1 cellular context compared by ENCODE assay signal in the genomic region with DNA sequence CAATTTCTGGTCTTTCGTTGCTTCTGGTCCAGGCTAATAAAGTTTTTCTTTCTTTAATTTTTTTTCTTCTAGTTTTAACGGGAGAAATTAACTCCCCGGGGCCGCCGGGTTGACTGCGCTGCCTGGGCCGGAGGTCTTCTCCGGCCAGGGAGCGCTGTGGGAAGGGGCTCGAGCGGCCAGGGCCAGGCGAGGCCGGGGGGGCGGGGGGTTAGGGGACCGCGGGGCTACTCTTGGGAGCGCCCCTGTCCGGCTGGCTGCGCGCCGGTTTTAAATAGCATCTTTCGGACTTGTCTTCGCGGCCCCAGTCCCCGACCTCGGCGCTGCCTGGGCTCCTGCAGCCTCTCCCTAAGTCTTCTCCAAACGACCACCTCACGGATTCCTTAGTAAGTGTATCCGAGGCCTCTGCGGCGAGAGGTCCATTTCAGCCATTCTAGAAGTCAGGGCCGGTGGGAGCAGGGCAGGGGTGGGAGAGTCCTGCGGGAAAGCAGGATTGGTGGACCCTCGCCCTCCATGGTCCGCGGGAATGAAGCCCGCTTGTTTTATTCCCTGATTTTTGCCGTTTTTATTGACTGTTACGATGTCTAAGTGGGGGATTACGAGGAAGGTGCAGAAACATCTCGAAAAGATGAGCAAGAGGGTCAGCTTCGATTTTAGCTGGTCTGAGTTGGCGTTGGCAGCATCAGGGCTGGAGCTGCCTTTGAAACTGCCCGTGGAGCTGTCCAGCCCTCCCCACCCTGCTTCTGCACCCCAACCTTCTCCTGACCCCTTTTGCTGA.
TF ChIP-seq lines count a peak whose summit lies in the region.

No MANE protein-coding gene starts in this region.

TF ChIP-seq in HepG2, 621 proteins besides CTCF, POLR2A, EP300 and RAD21 (continued from another document and continues in another):
- TF ChIP-seq, protein P1, sequence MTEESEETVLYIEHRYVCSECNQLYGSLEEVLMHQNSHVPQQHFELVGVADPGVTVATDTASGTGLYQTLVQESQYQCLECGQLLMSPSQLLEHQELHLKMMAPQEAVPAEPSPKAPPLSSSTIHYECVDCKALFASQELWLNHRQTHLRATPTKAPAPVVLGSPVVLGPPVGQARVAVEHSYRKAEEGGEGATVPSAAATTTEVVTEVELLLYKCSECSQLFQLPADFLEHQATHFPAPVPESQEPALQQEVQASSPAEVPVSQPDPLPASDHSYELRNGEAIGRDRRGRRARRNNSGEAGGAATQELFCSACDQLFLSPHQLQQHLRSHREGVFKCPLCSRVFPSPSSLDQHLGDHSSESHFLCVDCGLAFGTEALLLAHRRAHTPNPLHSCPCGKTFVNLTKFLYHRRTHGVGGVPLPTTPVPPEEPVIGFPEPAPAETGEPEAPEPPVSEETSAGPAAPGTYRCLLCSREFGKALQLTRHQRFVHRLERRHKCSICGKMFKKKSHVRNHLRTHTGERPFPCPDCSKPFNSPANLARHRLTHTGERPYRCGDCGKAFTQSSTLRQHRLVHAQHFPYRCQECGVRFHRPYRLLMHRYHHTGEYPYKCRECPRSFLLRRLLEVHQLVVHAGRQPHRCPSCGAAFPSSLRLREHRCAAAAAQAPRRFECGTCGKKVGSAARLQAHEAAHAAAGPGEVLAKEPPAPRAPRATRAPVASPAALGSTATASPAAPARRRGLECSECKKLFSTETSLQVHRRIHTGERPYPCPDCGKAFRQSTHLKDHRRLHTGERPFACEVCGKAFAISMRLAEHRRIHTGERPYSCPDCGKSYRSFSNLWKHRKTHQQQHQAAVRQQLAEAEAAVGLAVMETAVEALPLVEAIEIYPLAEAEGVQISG (CRISPR knock-in tag; IDR thresholded peaks at IDR 0.05), result 0 out of 2 replicates have a peak, but pooled peaks have one; percentile 0
- no peak for TF ChIP-seq SMAD9 (CRISPR knock-in tag; IDR thresholded peaks at IDR 0.05)
- TF ChIP-seq, protein P2, sequence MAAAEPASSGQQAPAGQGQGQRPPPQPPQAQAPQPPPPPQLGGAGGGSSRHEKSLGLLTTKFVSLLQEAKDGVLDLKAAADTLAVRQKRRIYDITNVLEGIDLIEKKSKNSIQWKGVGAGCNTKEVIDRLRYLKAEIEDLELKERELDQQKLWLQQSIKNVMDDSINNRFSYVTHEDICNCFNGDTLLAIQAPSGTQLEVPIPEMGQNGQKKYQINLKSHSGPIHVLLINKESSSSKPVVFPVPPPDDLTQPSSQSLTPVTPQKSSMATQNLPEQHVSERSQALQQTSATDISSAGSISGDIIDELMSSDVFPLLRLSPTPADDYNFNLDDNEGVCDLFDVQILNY (CRISPR knock-in tag; conservative IDR thresholded peaks at IDR 0.05), result no peak
- TF ChIP-seq MAF1 (CRISPR knock-in tag; IDR thresholded peaks at IDR 0.05; ENCODE audit: borderline replicate concordance), result no peak
- TF ChIP-seq, protein P3, sequence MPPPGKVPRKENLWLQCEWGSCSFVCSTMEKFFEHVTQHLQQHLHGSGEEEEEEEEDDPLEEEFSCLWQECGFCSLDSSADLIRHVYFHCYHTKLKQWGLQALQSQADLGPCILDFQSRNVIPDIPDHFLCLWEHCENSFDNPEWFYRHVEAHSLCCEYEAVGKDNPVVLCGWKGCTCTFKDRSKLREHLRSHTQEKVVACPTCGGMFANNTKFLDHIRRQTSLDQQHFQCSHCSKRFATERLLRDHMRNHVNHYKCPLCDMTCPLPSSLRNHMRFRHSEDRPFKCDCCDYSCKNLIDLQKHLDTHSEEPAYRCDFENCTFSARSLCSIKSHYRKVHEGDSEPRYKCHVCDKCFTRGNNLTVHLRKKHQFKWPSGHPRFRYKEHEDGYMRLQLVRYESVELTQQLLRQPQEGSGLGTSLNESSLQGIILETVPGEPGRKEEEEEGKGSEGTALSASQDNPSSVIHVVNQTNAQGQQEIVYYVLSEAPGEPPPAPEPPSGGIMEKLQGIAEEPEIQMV (CRISPR knock-in tag; IDR thresholded peaks at IDR 0.05; ENCODE audit: low read depth), result no peak
- peak; percentile 56; the same call in 1 of the 2 replicates for TF ChIP-seq KMT2A (CRISPR knock-in tag; IDR thresholded peaks at IDR 0.05)
- TF ChIP-seq, protein P4, sequence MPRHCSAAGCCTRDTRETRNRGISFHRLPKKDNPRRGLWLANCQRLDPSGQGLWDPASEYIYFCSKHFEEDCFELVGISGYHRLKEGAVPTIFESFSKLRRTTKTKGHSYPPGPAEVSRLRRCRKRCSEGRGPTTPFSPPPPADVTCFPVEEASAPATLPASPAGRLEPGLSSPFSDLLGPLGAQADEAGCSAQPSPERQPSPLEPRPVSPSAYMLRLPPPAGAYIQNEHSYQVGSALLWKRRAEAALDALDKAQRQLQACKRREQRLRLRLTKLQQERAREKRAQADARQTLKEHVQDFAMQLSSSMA (CRISPR knock-in tag; IDR thresholded peaks at IDR 0.05), result 0 out of 2 replicates have a peak, but pooled peaks have one; percentile 12
- peak; percentile 85; the same call in 1 of the 2 replicates for TF ChIP-seq MIER2 (CRISPR knock-in tag; IDR thresholded peaks at IDR 0.05)
- TF ChIP-seq SATB2 (CRISPR knock-in tag; IDR thresholded peaks at IDR 0.05), result no peak
- no peak for TF ChIP-seq REXO4 (CRISPR knock-in tag; IDR thresholded peaks at IDR 0.05; ENCODE audit: borderline replicate concordance)
- TF ChIP-seq ELF4 (CRISPR knock-in tag; IDR thresholded peaks at IDR 0.05; ENCODE audit: borderline replicate concordance), result peak; percentile 2; the same call in 1 of the 2 replicates
- TF ChIP-seq, protein P5, sequence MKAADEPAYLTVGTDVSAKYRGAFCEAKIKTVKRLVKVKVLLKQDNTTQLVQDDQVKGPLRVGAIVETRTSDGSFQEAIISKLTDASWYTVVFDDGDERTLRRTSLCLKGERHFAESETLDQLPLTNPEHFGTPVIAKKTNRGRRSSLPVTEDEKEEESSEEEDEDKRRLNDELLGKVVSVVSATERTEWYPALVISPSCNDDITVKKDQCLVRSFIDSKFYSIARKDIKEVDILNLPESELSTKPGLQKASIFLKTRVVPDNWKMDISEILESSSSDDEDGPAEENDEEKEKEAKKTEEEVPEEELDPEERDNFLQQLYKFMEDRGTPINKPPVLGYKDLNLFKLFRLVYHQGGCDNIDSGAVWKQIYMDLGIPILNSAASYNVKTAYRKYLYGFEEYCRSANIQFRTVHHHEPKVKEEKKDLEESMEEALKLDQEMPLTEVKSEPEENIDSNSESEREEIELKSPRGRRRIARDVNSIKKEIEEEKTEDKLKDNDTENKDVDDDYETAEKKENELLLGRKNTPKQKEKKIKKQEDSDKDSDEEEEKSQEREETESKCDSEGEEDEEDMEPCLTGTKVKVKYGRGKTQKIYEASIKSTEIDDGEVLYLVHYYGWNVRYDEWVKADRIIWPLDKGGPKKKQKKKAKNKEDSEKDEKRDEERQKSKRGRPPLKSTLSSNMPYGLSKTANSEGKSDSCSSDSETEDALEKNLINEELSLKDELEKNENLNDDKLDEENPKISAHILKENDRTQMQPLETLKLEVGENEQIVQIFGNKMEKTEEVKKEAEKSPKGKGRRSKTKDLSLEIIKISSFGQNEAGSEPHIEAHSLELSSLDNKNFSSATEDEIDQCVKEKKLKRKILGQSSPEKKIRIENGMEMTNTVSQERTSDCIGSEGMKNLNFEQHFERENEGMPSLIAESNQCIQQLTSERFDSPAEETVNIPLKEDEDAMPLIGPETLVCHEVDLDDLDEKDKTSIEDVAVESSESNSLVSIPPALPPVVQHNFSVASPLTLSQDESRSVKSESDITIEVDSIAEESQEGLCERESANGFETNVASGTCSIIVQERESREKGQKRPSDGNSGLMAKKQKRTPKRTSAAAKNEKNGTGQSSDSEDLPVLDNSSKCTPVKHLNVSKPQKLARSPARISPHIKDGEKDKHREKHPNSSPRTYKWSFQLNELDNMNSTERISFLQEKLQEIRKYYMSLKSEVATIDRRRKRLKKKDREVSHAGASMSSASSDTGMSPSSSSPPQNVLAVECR (CRISPR knock-in tag; IDR thresholded peaks at IDR 0.05; ENCODE audit: borderline replicate concordance), result 0 out of 2 replicates have a peak, but pooled peaks have one; percentile 1
- 0 out of 2 replicates have a peak, but pooled peaks have one; percentile 43 for TF ChIP-seq ZNF772 (CRISPR knock-in tag; IDR thresholded peaks at IDR 0.05)
- TF ChIP-seq, protein P6, sequence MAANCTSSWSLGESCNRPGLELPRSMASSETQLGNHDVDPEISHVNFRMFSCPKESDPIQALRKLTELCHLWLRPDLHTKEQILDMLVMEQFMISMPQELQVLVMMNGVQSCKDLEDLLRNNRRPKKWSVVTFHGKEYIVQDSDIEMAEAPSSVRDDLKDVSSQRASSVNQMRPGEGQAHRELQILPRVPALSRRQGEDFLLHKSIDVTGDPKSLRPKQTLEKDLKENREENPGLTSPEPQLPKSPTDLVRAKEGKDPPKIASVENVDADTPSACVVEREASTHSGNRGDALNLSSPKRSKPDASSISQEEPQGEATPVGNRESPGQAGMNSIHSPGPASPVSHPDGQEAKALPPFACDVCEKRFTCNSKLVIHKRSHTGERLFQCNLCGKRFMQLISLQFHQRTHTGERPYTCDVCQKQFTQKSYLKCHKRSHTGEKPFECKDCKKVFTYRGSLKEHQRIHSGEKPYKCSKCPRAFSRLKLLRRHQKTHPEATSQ (CRISPR knock-in tag; IDR thresholded peaks at IDR 0.05; ENCODE audit: borderline replicate concordance), result no peak
- TF ChIP-seq STAG1 (CRISPR knock-in tag; IDR thresholded peaks at IDR 0.05), result no peak
- TF ChIP-seq, protein P7, sequence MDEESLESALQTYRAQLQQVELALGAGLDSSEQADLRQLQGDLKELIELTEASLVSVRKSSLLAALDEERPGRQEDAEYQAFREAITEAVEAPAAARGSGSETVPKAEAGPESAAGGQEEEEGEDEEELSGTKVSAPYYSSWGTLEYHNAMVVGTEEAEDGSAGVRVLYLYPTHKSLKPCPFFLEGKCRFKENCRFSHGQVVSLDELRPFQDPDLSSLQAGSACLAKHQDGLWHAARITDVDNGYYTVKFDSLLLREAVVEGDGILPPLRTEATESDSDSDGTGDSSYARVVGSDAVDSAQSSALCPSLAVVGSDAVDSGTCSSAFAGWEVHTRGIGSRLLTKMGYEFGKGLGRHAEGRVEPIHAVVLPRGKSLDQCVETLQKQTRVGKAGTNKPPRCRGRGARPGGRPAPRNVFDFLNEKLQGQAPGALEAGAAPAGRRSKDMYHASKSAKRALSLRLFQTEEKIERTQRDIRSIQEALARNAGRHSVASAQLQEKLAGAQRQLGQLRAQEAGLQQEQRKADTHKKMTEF (CRISPR knock-in tag; IDR thresholded peaks at IDR 0.05), result no peak
- no peak for TF ChIP-seq ZNF451 (CRISPR knock-in tag; IDR thresholded peaks at IDR 0.05)
- TF ChIP-seq, protein P8, sequence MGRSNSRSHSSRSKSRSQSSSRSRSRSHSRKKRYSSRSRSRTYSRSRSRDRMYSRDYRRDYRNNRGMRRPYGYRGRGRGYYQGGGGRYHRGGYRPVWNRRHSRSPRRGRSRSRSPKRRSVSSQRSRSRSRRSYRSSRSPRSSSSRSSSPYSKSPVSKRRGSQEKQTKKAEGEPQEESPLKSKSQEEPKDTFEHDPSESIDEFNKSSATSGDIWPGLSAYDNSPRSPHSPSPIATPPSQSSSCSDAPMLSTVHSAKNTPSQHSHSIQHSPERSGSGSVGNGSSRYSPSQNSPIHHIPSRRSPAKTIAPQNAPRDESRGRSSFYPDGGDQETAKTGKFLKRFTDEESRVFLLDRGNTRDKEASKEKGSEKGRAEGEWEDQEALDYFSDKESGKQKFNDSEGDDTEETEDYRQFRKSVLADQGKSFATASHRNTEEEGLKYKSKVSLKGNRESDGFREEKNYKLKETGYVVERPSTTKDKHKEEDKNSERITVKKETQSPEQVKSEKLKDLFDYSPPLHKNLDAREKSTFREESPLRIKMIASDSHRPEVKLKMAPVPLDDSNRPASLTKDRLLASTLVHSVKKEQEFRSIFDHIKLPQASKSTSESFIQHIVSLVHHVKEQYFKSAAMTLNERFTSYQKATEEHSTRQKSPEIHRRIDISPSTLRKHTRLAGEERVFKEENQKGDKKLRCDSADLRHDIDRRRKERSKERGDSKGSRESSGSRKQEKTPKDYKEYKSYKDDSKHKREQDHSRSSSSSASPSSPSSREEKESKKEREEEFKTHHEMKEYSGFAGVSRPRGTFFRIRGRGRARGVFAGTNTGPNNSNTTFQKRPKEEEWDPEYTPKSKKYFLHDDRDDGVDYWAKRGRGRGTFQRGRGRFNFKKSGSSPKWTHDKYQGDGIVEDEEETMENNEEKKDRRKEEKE (IDR thresholded peaks at IDR 0.05), result no peak
- no peak for TF ChIP-seq NR2F6 (IDR thresholded peaks at IDR 0.05)
- TF ChIP-seq NR2F6 (CRISPR knock-in tag; IDR thresholded peaks at IDR 0.05), result 0 out of 2 replicates have a peak, but pooled peaks have one; percentile 6
- no peak for TF ChIP-seq MED8 (CRISPR knock-in tag; IDR thresholded peaks at IDR 0.05; ENCODE audit: insufficient replicate concordance)
- no peak for TF ChIP-seq ZSCAN20 (CRISPR knock-in tag; IDR thresholded peaks at IDR 0.05; ENCODE audit: borderline replicate concordance)
- TF ChIP-seq, protein P9, sequence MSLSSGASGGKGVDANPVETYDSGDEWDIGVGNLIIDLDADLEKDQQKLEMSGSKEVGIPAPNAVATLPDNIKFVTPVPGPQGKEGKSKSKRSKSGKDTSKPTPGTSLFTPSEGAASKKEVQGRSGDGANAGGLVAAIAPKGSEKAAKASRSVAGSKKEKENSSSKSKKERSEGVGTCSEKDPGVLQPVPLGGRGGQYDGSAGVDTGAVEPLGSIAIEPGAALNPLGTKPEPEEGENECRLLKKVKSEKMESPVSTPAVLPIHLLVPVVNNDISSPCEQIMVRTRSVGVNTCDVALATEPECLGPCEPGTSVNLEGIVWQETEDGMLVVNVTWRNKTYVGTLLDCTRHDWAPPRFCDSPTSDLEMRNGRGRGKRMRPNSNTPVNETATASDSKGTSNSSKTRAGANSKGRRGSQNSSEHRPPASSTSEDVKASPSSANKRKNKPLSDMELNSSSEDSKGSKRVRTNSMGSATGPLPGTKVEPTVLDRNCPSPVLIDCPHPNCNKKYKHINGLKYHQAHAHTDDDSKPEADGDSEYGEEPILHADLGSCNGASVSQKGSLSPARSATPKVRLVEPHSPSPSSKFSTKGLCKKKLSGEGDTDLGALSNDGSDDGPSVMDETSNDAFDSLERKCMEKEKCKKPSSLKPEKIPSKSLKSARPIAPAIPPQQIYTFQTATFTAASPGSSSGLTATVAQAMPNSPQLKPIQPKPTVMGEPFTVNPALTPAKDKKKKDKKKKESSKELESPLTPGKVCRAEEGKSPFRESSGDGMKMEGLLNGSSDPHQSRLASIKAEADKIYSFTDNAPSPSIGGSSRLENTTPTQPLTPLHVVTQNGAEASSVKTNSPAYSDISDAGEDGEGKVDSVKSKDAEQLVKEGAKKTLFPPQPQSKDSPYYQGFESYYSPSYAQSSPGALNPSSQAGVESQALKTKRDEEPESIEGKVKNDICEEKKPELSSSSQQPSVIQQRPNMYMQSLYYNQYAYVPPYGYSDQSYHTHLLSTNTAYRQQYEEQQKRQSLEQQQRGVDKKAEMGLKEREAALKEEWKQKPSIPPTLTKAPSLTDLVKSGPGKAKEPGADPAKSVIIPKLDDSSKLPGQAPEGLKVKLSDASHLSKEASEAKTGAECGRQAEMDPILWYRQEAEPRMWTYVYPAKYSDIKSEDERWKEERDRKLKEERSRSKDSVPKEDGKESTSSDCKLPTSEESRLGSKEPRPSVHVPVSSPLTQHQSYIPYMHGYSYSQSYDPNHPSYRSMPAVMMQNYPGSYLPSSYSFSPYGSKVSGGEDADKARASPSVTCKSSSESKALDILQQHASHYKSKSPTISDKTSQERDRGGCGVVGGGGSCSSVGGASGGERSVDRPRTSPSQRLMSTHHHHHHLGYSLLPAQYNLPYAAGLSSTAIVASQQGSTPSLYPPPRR (CRISPR knock-in tag; IDR thresholded peaks at IDR 0.05; ENCODE audit: borderline replicate concordance), result no peak
- no peak for TF ChIP-seq SRSF1 (optimal IDR thresholded peaks at IDR 0.05; ENCODE audit: low read depth, low read length)
- no peak for TF ChIP-seq ZNF850 (CRISPR knock-in tag; conservative IDR thresholded peaks at IDR 0.05)
- 0 out of 2 replicates have a peak, but pooled peaks have one; percentile 34 for TF ChIP-seq ZSCAN31 (CRISPR knock-in tag; IDR thresholded peaks at IDR 0.05; ENCODE audit: low read depth)
- TF ChIP-seq TEAD2 (CRISPR knock-in tag; IDR thresholded peaks at IDR 0.05), result no peak
- no peak for TF ChIP-seq KDM4B (CRISPR knock-in tag; IDR thresholded peaks at IDR 0.05)
- TF ChIP-seq KDM6A (CRISPR knock-in tag; IDR thresholded peaks at IDR 0.05; ENCODE audit: low read depth), result no peak
- no peak for TF ChIP-seq ATRX (CRISPR knock-in tag; IDR thresholded peaks at IDR 0.05; ENCODE audit: borderline replicate concordance)
